21 cellular contexts compared by ENCODE assay signal in the genomic region with DNA sequence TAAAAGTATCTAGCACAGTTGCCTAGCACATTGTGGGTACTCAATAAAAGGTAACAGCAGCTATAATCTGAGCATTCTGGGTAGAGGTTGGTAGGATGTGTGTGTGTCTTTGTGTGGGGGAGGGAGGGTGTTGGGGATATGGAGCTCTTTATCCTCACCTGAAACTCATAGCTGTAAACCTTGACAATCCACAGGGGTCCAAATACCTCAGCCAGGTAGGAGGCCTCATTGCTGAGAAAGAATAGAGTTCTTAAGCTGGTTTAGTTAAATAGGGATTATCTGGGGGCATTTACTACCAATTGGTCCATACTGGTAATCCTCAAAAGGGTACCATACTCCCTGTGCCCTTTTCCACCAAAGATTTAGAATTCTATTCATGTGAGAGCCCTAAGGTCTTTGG. TPM values are rescaled to one million over a fixed set of nuclear protein-coding genes. Genes with fewer than 3 reads are reported as not detected.
A peak's percentile ranks its signal among the peaks of the same experiment; 100 is the strongest.
DNase-seq lines count a peak whose midpoint lies in the region; ATAC-seq, FAIRE-seq and TF ChIP-seq lines count a peak whose summit lies in the region.
"Had no signal": no experiment of that assay in that cellular context is flagged by ENCODE, and none has a peak within 500 bp of the region (broad histone marks: within the 10 kb centered on the region; RNA-seq: fewer than 3 reads in every experiment).

No MANE protein-coding gene starts in this region.

- RAD21 ChIA-PET in GM12878 (lab: Charles Lee; ENCODE audit: unreplicated experiment): interaction anchor here (0.6 to 2.1 kb wide), 3 partner anchors 13 to 19 kb away, joined by 3 to 6 read pairs (median 5); partner anchors contain the start of gene ELL3

- no peak for DNase-seq in GM12878 (ENCODE audit: low read depth, low spot score)
- no peak for DNase-seq in nephron progenitor cell
- no peak for DNase-seq in caudate nucleus (lab: John Stamatoyannopoulos, UW)
- DNase-seq in activated CD4-positive, alpha-beta T cell treated with anti-CD3 and anti-CD28 coated beads for 4 hours: no peak
- DNase-seq: activated CD4-positive, alpha-beta T cell treated with anti-CD3 and anti-CD28 coated beads for 1 hour; cerebellar nuclear complex; foreskin melanocyte; left ventricle myocardium superior; NCI-H146; NCI-H345; posterior cingulate gyrus; SIG-M5; small intestine; tibial artery had no signal

- H3K27ac ChIP-seq in DOHH2 (ENCODE audit: low read depth, low read length) (peak overlapping the region; percentile 99), HUES48 (ENCODE audit: low read depth, low read length) (peak overlapping the region; percentile 61), GM12878 (ENCODE audit: control insufficient read depth, insufficient read depth) (no peak overlapping the region), caudate nucleus (ENCODE audit: low read depth, low read length) (no peak overlapping the region)
- H3K27ac ChIP-seq: BLaER1 had no signal

- H3F3A ChIP-seq in DOHH2 (ENCODE audit: control insufficient read depth, insufficient read depth): peaks cover 64% of the 10 kb centered on the region

- H3K9me3 ChIP-seq in DOHH2 (ENCODE audit: control insufficient read depth, insufficient read depth, low read length) (peaks cover 4% of the 10 kb centered on the region; the same call in 1 of the 2 replicates), HUES48 (ENCODE audit: control insufficient read depth, insufficient read depth, low read length) (no peaks in the 10 kb centered on the region), GM12878 (replicated peaks; ENCODE audit: control insufficient read depth, insufficient read depth, low read length) (no peaks in the 10 kb centered on the region)
- H3K9me3 ChIP-seq: BLaER1, tibial artery had no signal

- TF ChIP-seq EP300 in GM12878 (IDR thresholded peaks at IDR 0.05; ENCODE audit: borderline replicate concordance in 1 of 2, control insufficient read depth in 1 of 2, low read depth in 2 of 2, low read length in 2 of 2): no peak

- TF ChIP-seq POLR2A in GM12878 (IDR thresholded peaks at IDR 0.05; ENCODE audit: low read depth, low read length): no peak

- SMC1A ChIA-PET in GM12878 (lab: Charles Lee; ENCODE audit: uncharacterized antibody, unreplicated experiment): interaction anchor here (1.2 to 9.4 kb wide), 4 partner anchors 13 to 31 kb away, joined by 3 to 129 read pairs (median 8); partner anchors contain the start of genes ELL3, MFAP1 and WDR76

- intact Hi-C loops in GM12878 (cut with micrococcal nuclease; ENCODE audit: unreplicated experiment): no loop called here

- no peaks in the 10 kb centered on the region for H3K27me3 Mint-ChIP-seq in nephron progenitor cell (ENCODE audit: low read depth, poor library complexity)

- in situ Hi-C loops in GM12878 (cut with MboI): loop anchor here (10.0 to 25.0 kb wide), 2 partner anchors 929 to 1534 kb away; partner anchors contain the start of genes GANC and TMEM87A

- ATAC-seq in GM12878 (no peak), GM19397 (IDR thresholded peaks at IDR 0.05; ENCODE audit: unreplicated experiment) (no peak)
- ATAC-seq: left ventricle myocardium superior had no signal

- H3K4me2 ChIP-seq in DOHH2 (ENCODE audit: low read length) (peak overlapping the region; percentile 79), GM12878 (ENCODE audit: control insufficient read depth, insufficient read depth) (no peak overlapping the region)
- H3K4me2 ChIP-seq: BLaER1 had no signal

- BruUV-seq in GM12878 (replicated peaks; lab: Mats Ljungman, UMichigan): no TSS peak

- FAIRE-seq in GM12878 (lab: Jason Lieb, UNC): no peak
- FAIRE-seq: endothelial cell of umbilical vein, GM18507, small intestine had no signal

- H3K36me3 Mint-ChIP-seq in nephron progenitor cell (ENCODE audit: low read depth): peaks cover 60% of the 10 kb centered on the region

- H3K36me3 ChIP-seq in DOHH2 (ENCODE audit: control insufficient read depth, low read length) (peaks cover 88% of the 10 kb centered on the region), HUES48 (ENCODE audit: control insufficient read depth, insufficient read depth, low read length) (peaks cover 51% of the 10 kb centered on the region), GM12878 (ENCODE audit: control insufficient read depth in 2 of 2, insufficient read depth in 2 of 2, low read length in 1 of 2) (peaks cover 5 to 30% of the 10 kb centered on the region in 2 experiments)

- peaks cover 5% of the 10 kb centered on the region for H3K9me3 Mint-ChIP-seq in nephron progenitor cell
- H3K9me3 Mint-ChIP-seq: T-helper 2 cell treated with Interferon-gamma antibody and Interleukin-4, amounts not matched to agents 5 μg/mL and 100 μg/mL, for 36 hours had no signal

- H3K9me2 ChIP-seq in DOHH2 (replicated peaks; ENCODE audit: control insufficient read depth, low read length): no peaks in the 10 kb centered on the region

- H3K4me3 Mint-ChIP-seq in nephron progenitor cell: no peak overlapping the region
- H3K4me3 Mint-ChIP-seq: T-helper 2 cell treated with Interferon-gamma antibody and Interleukin-4, amounts not matched to agents 5 μg/mL and 100 μg/mL, for 36 hours had no signal

- peaks cover 81% of the 10 kb centered on the region for H3K4me1 ChIP-seq in DOHH2 (ENCODE audit: control insufficient read depth, low read length)
- peaks cover 42% of the 10 kb centered on the region for H3K4me1 ChIP-seq in HUES48 (ENCODE audit: control insufficient read depth, insufficient read depth, low read length)
- H3K4me1 ChIP-seq in GM12878 (ENCODE audit: control insufficient read depth, insufficient read depth, low read length): peaks cover 27% of the 10 kb centered on the region

- peak overlapping the region; percentile 50 for H3K27ac Mint-ChIP-seq in nephron progenitor cell

- H3K9ac ChIP-seq in HUES48 (ENCODE audit: low read depth, low read length): no peak overlapping the region
- H3K9ac ChIP-seq in GM12878 (ENCODE audit: control insufficient read depth, insufficient read depth, low read length): no peak overlapping the region
- H3K9ac ChIP-seq: BLaER1 had no signal

- H4K20me1 ChIP-seq in DOHH2 (ENCODE audit: control insufficient read depth, insufficient read depth, low read depth, low read length) (0 out of 2 replicates have a peak, but pooled peaks cover 4% of the 10 kb centered on the region), GM12878 (ENCODE audit: control insufficient read depth, insufficient read depth) (no peaks in the 10 kb centered on the region; the same call in none of the 2 replicates)

- POLR2A ChIA-PET in GM12878 (lab: Charles Lee): interaction anchor here (0.6 to 5.9 kb wide), 6 partner anchors 13 to 1297 kb away, joined by 3 to 48 read pairs (median 4); partner anchors contain the start of gene MFAP1

- H2AFZ ChIP-seq in GM12878 (ENCODE audit: control insufficient read depth, low read depth, low read length): no peak overlapping the region

- H3K4me3 ChIP-seq in DOHH2 (ENCODE audit: low read length) (0 out of 2 replicates have a peak overlapping the region, but pooled peaks have one; percentile 2), HUES48 (ENCODE audit: low read depth, low read length) (no peak overlapping the region), GM12878 (no peak overlapping the region)
- H3K4me3 ChIP-seq: BLaER1, tibial artery had no signal

- CTCF ChIA-PET in GM12878 (lab: Yijun Ruan, JAX): interaction anchor here (1.0 to 4.0 kb wide), 5 partner anchors 14 to 36 kb away, joined by 3 to 23 read pairs (median 6); partner anchors contain the start of genes ELL3 and MFAP1

- TF ChIP-seq RAD21 in GM12878 (IDR thresholded peaks at IDR 0.05; ENCODE audit: insufficient read depth, low read depth, low read length): no peak

- H3K27me3 ChIP-seq in DOHH2 (ENCODE audit: control insufficient read depth, low read length) (no peaks in the 10 kb centered on the region), HUES48 (ENCODE audit: control insufficient read depth, insufficient read depth, low read length) (no peaks in the 10 kb centered on the region), GM12878 (replicated peaks in 1 of 2; ENCODE audit: control insufficient read depth in 2 of 2, insufficient read depth in 2 of 2, low read length in 1 of 2) (no peaks in the 10 kb centered on the region)
- H3K27me3 ChIP-seq: BLaER1, tibial artery had no signal

- H3K4me1 Mint-ChIP-seq in nephron progenitor cell: peaks cover 81% of the 10 kb centered on the region

- TF ChIP-seq CTCF in DOHH2 (IDR thresholded peaks at IDR 0.05; ENCODE audit: low read depth, low read length, poor library complexity, severe bottlenecking) (no peak), GM12878 (IDR thresholded peaks at IDR 0.05 in 2 of 3, conservative IDR thresholded peaks at IDR 0.05 in 1 of 3; ENCODE audit: control insufficient read depth in 2 of 3, extremely low read depth in 1 of 3, insufficient read depth in 1 of 3, low read depth in 3 of 3, low read length in 3 of 3) (no peak), nephron progenitor cell (IDR thresholded peaks at IDR 0.05) (no peak)

- peaks cover 50% of the 10 kb centered on the region for H3K79me2 ChIP-seq in DOHH2 (ENCODE audit: control insufficient read depth, low read length)
- H3K79me2 ChIP-seq in GM12878 (ENCODE audit: control insufficient read depth, insufficient read depth, low read length): peaks cover 40% of the 10 kb centered on the region

RNA-seq across cellular contexts. Expression of gene SERF2, which starts 3.9 kb away (rescaled TPM):
- 275 and 286 TPM in 2 replicates for total RNA-seq in GM12878 (2013; cell fraction: nucleolus; rRNA removed)
- 464 and 511 TPM in 2 replicates for total RNA-seq in GM12878 (2014; rRNA removed)
- 502 and 521 TPM in 2 replicates for total RNA-seq in GM12878 (2014; rRNA removed; fragmentation: Illumina TruSeq; extraction: Trizol)
- total RNA-seq in GM12878 (2021): 905 and 909 TPM in 2 replicates
- 1,456 TPM for polyA plus RNA-seq in GM12878 (2011; ENCODE audit: low read depth)
- polyA plus RNA-seq in GM12878 (2011; rRNA removed): 480 and 731 TPM in 2 replicates
- 1,369 and 1,576 TPM in 2 replicates for polyA plus RNA-seq in GM12878 (2011; cell fraction: cytosol; rRNA removed)
- 749 and 909 TPM in 2 replicates for polyA plus RNA-seq in GM12878 (2011; cell fraction: nucleus; rRNA removed)
- 1,320 and 1,529 TPM in 2 replicates for polyA plus RNA-seq in GM12878 (2012)
- 347 and 1,122 TPM in 2 replicates for polyA plus RNA-seq in GM12878 (2014; fragmentation: Illumina TruSeq; extraction: Trizol)
- polyA plus RNA-seq in GM12878 (2014; fragmentation: Nextera tagmentation; extraction: Ambion mirVana): 1,000 to 10,000 TPM; 4,056 to 4,159 TPM
- polyA plus RNA-seq in GM12878 (2014; rRNA removed): 824 and 883 TPM in 2 replicates
- 1,000 to 10,000 TPM; 1,845 to 1,938 TPM for polyA plus RNA-seq in GM12878 (2016; fragmentation: Nextera tagmentation; extraction: Ambion mirVana)
- 204 and 377 TPM in 2 replicates for polyA minus RNA-seq in GM12878 (2011; rRNA and poly(A)+ RNA removed)
- 120 and 135 TPM in 2 replicates for polyA minus RNA-seq in GM12878 (2011; cell fraction: cytosol; rRNA and poly(A)+ RNA removed)
- polyA minus RNA-seq in GM12878 (2011; cell fraction: nucleus; rRNA and poly(A)+ RNA removed): 95.4 and 125 TPM in 2 replicates

RNA-seq across cellular contexts. Expression of gene SERINC4, which starts 4.0 kb away (rescaled TPM):
- total RNA-seq in GM12878 (2013; cell fraction: nucleolus; rRNA removed): 0.92 and 1.0 TPM in 2 replicates
- total RNA-seq in GM12878 (2014; rRNA removed) (0.06 and 0.11 TPM in 2 replicates), GM12878 (2014; rRNA removed; fragmentation: Illumina TruSeq; extraction: Trizol) (0.18 and 0.31 TPM in 2 replicates), GM12878 (2021) (0.13 and 0.15 TPM in 2 replicates)
- polyA plus RNA-seq in GM12878 (2011; ENCODE audit: low read depth): 2.3 TPM
- polyA plus RNA-seq in GM12878 (2011; rRNA removed) (0.78 and 0.96 TPM in 2 replicates), GM12878 (2014; fragmentation: Illumina TruSeq; extraction: Trizol) (0.26 and 1.1 TPM in 2 replicates), GM12878 (2014; fragmentation: Nextera tagmentation; extraction: Ambion mirVana) (under 1 TPM; 0.16 to 0.26 TPM), GM12878 (2014; rRNA removed) (0.06 and 0.26 TPM in 2 replicates), GM12878 (2016; fragmentation: Nextera tagmentation; extraction: Ambion mirVana) (under 1 TPM in 1 of 2 experiments, not detected in 1; 0.21 TPM)
- polyA plus RNA-seq in GM12878 (2011; cell fraction: cytosol; rRNA removed): 1.0 and 1.2 TPM in 2 replicates
- polyA plus RNA-seq in GM12878 (2011; cell fraction: nucleus; rRNA removed): 0.92 and 1.7 TPM in 2 replicates
- 0.10 TPM in 1 of 2 replicates, not detected in the other for polyA plus RNA-seq in GM12878 (2012)
- polyA minus RNA-seq in GM12878 (2011; rRNA and poly(A)+ RNA removed): 0.95 and 1.4 TPM in 2 replicates
- polyA minus RNA-seq in GM12878 (2011; cell fraction: cytosol; rRNA and poly(A)+ RNA removed): 0.94 TPM in 1 of 2 replicates, not detected in the other
- polyA minus RNA-seq in GM12878 (2011; cell fraction: nucleus; rRNA and poly(A)+ RNA removed): 0.24 and 0.77 TPM in 2 replicates
- total RNA-seq: endothelial cell of umbilical vein, left ventricle myocardium superior had no signal
- polyA plus RNA-seq: endothelial cell of umbilical vein had no signal

RNA-seq across cellular contexts. Expression of gene HYPK, which starts 4.4 kb away (rescaled TPM):
- total RNA-seq in GM12878 (2013; cell fraction: nucleolus; rRNA removed): 49.7 and 51.0 TPM in 2 replicates
- 11.9 and 13.6 TPM in 2 replicates for total RNA-seq in GM12878 (2014; rRNA removed)
- total RNA-seq in GM12878 (2014; rRNA removed; fragmentation: Illumina TruSeq; extraction: Trizol): 8.0 and 9.7 TPM in 2 replicates
- 16.4 and 17.2 TPM in 2 replicates for total RNA-seq in GM12878 (2021)
- 16.2 TPM for polyA plus RNA-seq in GM12878 (2011; ENCODE audit: low read depth)
- polyA plus RNA-seq in GM12878 (2011; rRNA removed): 16.2 and 17.9 TPM in 2 replicates
- 5.1 and 5.5 TPM in 2 replicates for polyA plus RNA-seq in GM12878 (2011; cell fraction: cytosol; rRNA removed)
- 18.6 and 20.8 TPM in 2 replicates for polyA plus RNA-seq in GM12878 (2011; cell fraction: nucleus; rRNA removed)
- polyA plus RNA-seq in GM12878 (2012): 5.7 and 13.1 TPM in 2 replicates
- 12.6 and 28.2 TPM in 2 replicates for polyA plus RNA-seq in GM12878 (2014; fragmentation: Illumina TruSeq; extraction: Trizol)
- 10 to 100 TPM in 1 of 2 experiments, 1 to 10 TPM in 1; 8.6 to 11.0 TPM for polyA plus RNA-seq in GM12878 (2014; fragmentation: Nextera tagmentation; extraction: Ambion mirVana)
- polyA plus RNA-seq in GM12878 (2014; rRNA removed): 20.3 and 23.3 TPM in 2 replicates
- 10 to 100 TPM; 35.2 to 38.4 TPM for polyA plus RNA-seq in GM12878 (2016; fragmentation: Nextera tagmentation; extraction: Ambion mirVana)
- polyA minus RNA-seq in GM12878 (2011; rRNA and poly(A)+ RNA removed): 8.0 and 8.6 TPM in 2 replicates
- 2.5 and 10.2 TPM in 2 replicates for polyA minus RNA-seq in GM12878 (2011; cell fraction: cytosol; rRNA and poly(A)+ RNA removed)
- polyA minus RNA-seq in GM12878 (2011; cell fraction: nucleus; rRNA and poly(A)+ RNA removed): 10.3 and 12.4 TPM in 2 replicates

RNA-seq across cellular contexts. Expression of gene ELL3, which starts 19.2 kb away (rescaled TPM):
- total RNA-seq in GM12878 (2013; cell fraction: nucleolus; rRNA removed): 41.3 and 42.1 TPM in 2 replicates
- 25.4 and 25.6 TPM in 2 replicates for total RNA-seq in GM12878 (2014; rRNA removed)
- 15.3 and 16.2 TPM in 2 replicates for total RNA-seq in GM12878 (2014; rRNA removed; fragmentation: Illumina TruSeq; extraction: Trizol)
- 12.9 and 15.0 TPM in 2 replicates for total RNA-seq in GM12878 (2021)
- polyA plus RNA-seq in GM12878 (2011; ENCODE audit: low read depth): 10.1 TPM
- polyA plus RNA-seq in GM12878 (2011; rRNA removed): 23.1 and 29.9 TPM in 2 replicates
- 22.5 and 35.2 TPM in 2 replicates for polyA plus RNA-seq in GM12878 (2011; cell fraction: cytosol; rRNA removed)
- 53.9 and 91.6 TPM in 2 replicates for polyA plus RNA-seq in GM12878 (2011; cell fraction: nucleus; rRNA removed)
- polyA plus RNA-seq in GM12878 (2012): 10.1 and 10.6 TPM in 2 replicates
- polyA plus RNA-seq in GM12878 (2014; fragmentation: Illumina TruSeq; extraction: Trizol): 17.0 and 17.3 TPM in 2 replicates
- polyA plus RNA-seq in GM12878 (2014; fragmentation: Nextera tagmentation; extraction: Ambion mirVana): 10 to 100 TPM; 19.6 to 26.4 TPM
- polyA plus RNA-seq in GM12878 (2014; rRNA removed): 18.5 and 30.3 TPM in 2 replicates
- polyA plus RNA-seq in GM12878 (2016; fragmentation: Nextera tagmentation; extraction: Ambion mirVana): 10 to 100 TPM; 18.8 to 20.8 TPM
- 44.8 and 52.3 TPM in 2 replicates for polyA minus RNA-seq in GM12878 (2011; rRNA and poly(A)+ RNA removed)
- 15.4 and 16.7 TPM in 2 replicates for polyA minus RNA-seq in GM12878 (2011; cell fraction: cytosol; rRNA and poly(A)+ RNA removed)
- 35.7 and 42.3 TPM in 2 replicates for polyA minus RNA-seq in GM12878 (2011; cell fraction: nucleus; rRNA and poly(A)+ RNA removed)

RNA-seq across cellular contexts. Expression of gene MFAP1, which starts 28.5 kb away (rescaled TPM):
- total RNA-seq in GM12878 (2013; cell fraction: nucleolus; rRNA removed): 23.9 and 25.1 TPM in 2 replicates
- 24.5 and 33.1 TPM in 2 replicates for total RNA-seq in GM12878 (2014; rRNA removed)
- total RNA-seq in GM12878 (2014; rRNA removed; fragmentation: Illumina TruSeq; extraction: Trizol): 61.5 and 66.1 TPM in 2 replicates
- 35.8 and 37.0 TPM in 2 replicates for total RNA-seq in GM12878 (2021)
- 31.1 TPM for polyA plus RNA-seq in GM12878 (2011; ENCODE audit: low read depth)
- 43.1 and 57.9 TPM in 2 replicates for polyA plus RNA-seq in GM12878 (2011; rRNA removed)
- 26.9 and 28.4 TPM in 2 replicates for polyA plus RNA-seq in GM12878 (2011; cell fraction: cytosol; rRNA removed)
- polyA plus RNA-seq in GM12878 (2011; cell fraction: nucleus; rRNA removed): 20.4 and 30.3 TPM in 2 replicates
- 31.3 and 39.7 TPM in 2 replicates for polyA plus RNA-seq in GM12878 (2012)
- polyA plus RNA-seq in GM12878 (2014; fragmentation: Illumina TruSeq; extraction: Trizol): 67.3 and 72.4 TPM in 2 replicates
- polyA plus RNA-seq in GM12878 (2014; fragmentation: Nextera tagmentation; extraction: Ambion mirVana): 10 to 100 TPM; 34.9 to 51.6 TPM
- 23.9 and 33.0 TPM in 2 replicates for polyA plus RNA-seq in GM12878 (2014; rRNA removed)
- polyA plus RNA-seq in GM12878 (2016; fragmentation: Nextera tagmentation; extraction: Ambion mirVana): 10 to 100 TPM; 54.8 to 58.6 TPM
- 29.1 and 30.1 TPM in 2 replicates for polyA minus RNA-seq in GM12878 (2011; rRNA and poly(A)+ RNA removed)
- 11.0 and 18.3 TPM in 2 replicates for polyA minus RNA-seq in GM12878 (2011; cell fraction: cytosol; rRNA and poly(A)+ RNA removed)
- polyA minus RNA-seq in GM12878 (2011; cell fraction: nucleus; rRNA and poly(A)+ RNA removed): 8.5 and 13.1 TPM in 2 replicates

Comparison
In these comparisons a context has a peak if more than half of its experiments do, and no peak if none do; other contexts are left out.
1. H3K27ac ChIP-seq: peak in DOHH2 (single experiment) and HUES48 (single experiment); none in GM12878 (single experiment) and caudate nucleus (single experiment).